In genomic region chr10:1363466-1364121, GRCh38 we compare ENCODE assay signal across 1 cellular context.
TF ChIP-seq lines count a peak whose summit lies in the region.

No MANE protein-coding gene starts in this region.

TF ChIP-seq in GM23338, 12 proteins besides CTCF, POLR2A, EP300 and RAD21 (continued from another document):
- TF ChIP-seq ZNF462 (CRISPR knock-in tag; IDR thresholded peaks at IDR 0.05) (no peak), ZNF331 (CRISPR knock-in tag; IDR thresholded peaks at IDR 0.05; ENCODE audit: low read depth) (no peak), ZNF114 (CRISPR knock-in tag; IDR thresholded peaks at IDR 0.05) (no peak), POLR2AphosphoS5 (IDR thresholded peaks at IDR 0.05; ENCODE audit: low read depth) (no peak), JUNB (IDR thresholded peaks at IDR 0.05; ENCODE audit: unreplicated experiment) (no peak), STAT1 (IDR thresholded peaks at IDR 0.05; ENCODE audit: unreplicated experiment) (no peak), EZH2phosphoT487 (IDR thresholded peaks at IDR 0.05; ENCODE audit: unreplicated experiment) (no peak)
